29 cellular contexts compared by ENCODE assay signal in genomic region chr1:5796028-5796427, GRCh38.
DNase-seq lines count a peak whose midpoint lies in the region; ATAC-seq, FAIRE-seq and TF ChIP-seq lines count a peak whose summit lies in the region.
"Had no signal": no experiment of that assay in that cellular context is flagged by ENCODE, and none has a peak within 500 bp of the region (broad histone marks: within the 10 kb centered on the region; RNA-seq: fewer than 3 reads in every experiment).

No MANE protein-coding gene starts in this region.

- no peak overlapping the region for H3K14ac ChIP-seq in H1 (ENCODE audit: insufficient read length)

- no peak overlapping the region for H3K18ac ChIP-seq in H1 (ENCODE audit: extremely low read depth, low read length)

- H3K56ac ChIP-seq in H1 (replicated peaks; ENCODE audit: insufficient read length, low read depth, low read length), result no peak overlapping the region

- H3K79me1 ChIP-seq in H1 (ENCODE audit: low read depth, low read length), result no peaks in the 10 kb centered on the region

- H3K9ac ChIP-seq in H1 (replicated peaks in 1 of 4; ENCODE audit: extremely low read depth in 1 of 4, low read depth in 3 of 4, low read length in 3 of 4), result no peak overlapping the region

- H2BK20ac ChIP-seq in H1 (ENCODE audit: low read length), result no peak overlapping the region

- no peak overlapping the region for H4K91ac ChIP-seq in H1 (replicated peaks; ENCODE audit: insufficient read length, low read length)

- H3K4ac ChIP-seq in H1 (replicated peaks; ENCODE audit: insufficient read length, low read depth, low read length), result no peak overlapping the region

- 93% methylated on average over 2 of the region's 2 CpGs; no CpG with 5 or more reads in 1 of the 2 experiments for WGBS in H1 (ENCODE audit: extremely low coverage in 1 of 2, insufficient coverage in 1 of 2, insufficient read length in 1 of 2, insufficient replicate concordance in 2 of 2, low coverage in 1 of 2, low lambda C conversion rate in 2 of 2, missing lambda C conversion rate in 1 of 2), 2 experiments

- H3K79me2 ChIP-seq in H1 (ENCODE audit: control insufficient read depth in 1 of 2, insufficient read depth in 2 of 2, low read length in 2 of 2), result no peaks in the 10 kb centered on the region

- intact Hi-C loops in activated CD4-positive, alpha-beta memory T cell treated with anti-CD3 and anti-CD28 coated beads for 36 hours (cut with micrococcal nuclease), result no loop called here
- intact Hi-C loops in natural killer cell (cut with micrococcal nuclease), result no loop called here

- no peaks in the 10 kb centered on the region for H3K36me3 ChIP-seq in H1 (ENCODE audit: control insufficient read depth in 2 of 4, insufficient read depth in 4 of 4, low read length in 3 of 4)
- H3K36me3 ChIP-seq: HAP-1, SJCRH30 had no signal

- peaks cover 0 to 4% of the 10 kb centered on the region in 2 experiments for H4K20me1 ChIP-seq in H1 (replicated peaks in 1 of 2; ENCODE audit: control insufficient read depth in 1 of 2, insufficient read depth in 2 of 2, low read length in 2 of 2)

- H3K23me2 ChIP-seq in H1 (ENCODE audit: low read depth, low read length), result no peaks in the 10 kb centered on the region

- H4K8ac ChIP-seq in H1 (ENCODE audit: extremely low read depth, insufficient read depth, low read length), result no peak overlapping the region

- TF ChIP-seq POLR2A in H1 (IDR thresholded peaks at IDR 0.05; ENCODE audit: control extremely low read depth in 1 of 2, low read depth in 2 of 2, low read length in 2 of 2), result no peak

- no peak overlapping the region for H3K27ac Mint-ChIP-seq in activated CD4-positive, alpha-beta memory T cell treated with anti-CD3 and anti-CD28 coated beads for 36 hours
- H3K27ac Mint-ChIP-seq in activated CD4-positive, alpha-beta memory T cell treated with anti-CD3 and anti-CD28 coated beads, Interleukin-2, amount 10 ng/mL, durations not matched to agents 7 days and 5 days, result no peak overlapping the region
- no peak overlapping the region for H3K27ac Mint-ChIP-seq in natural killer cell treated with Interleukin-12 subunit alpha and Interleukin-12 subunit beta and Interleukin-15 and Interleukin-18, amount 100 ng/mL, for 72 hours
- H3K27ac Mint-ChIP-seq in natural killer cell, result no peak overlapping the region
- H3K27ac Mint-ChIP-seq: CD8-positive, alpha-beta T cell; GM23338; HFFc6 had no signal

- H3K23ac ChIP-seq in H1 (ENCODE audit: insufficient read length), result no peak overlapping the region

- H3K4me1 Mint-ChIP-seq in activated CD4-positive, alpha-beta memory T cell treated with anti-CD3 and anti-CD28 coated beads for 36 hours (ENCODE audit: low read depth), result no peaks in the 10 kb centered on the region
- no peaks in the 10 kb centered on the region for H3K4me1 Mint-ChIP-seq in activated CD4-positive, alpha-beta memory T cell treated with anti-CD3 and anti-CD28 coated beads, Interleukin-2, amount 10 ng/mL, durations not matched to agents 7 days and 5 days
- H3K4me1 Mint-ChIP-seq in natural killer cell treated with Interleukin-12 subunit alpha and Interleukin-12 subunit beta and Interleukin-15 and Interleukin-18, amount 100 ng/mL, for 72 hours (ENCODE audit: low read depth in 2 of 2), result no peaks in the 10 kb centered on the region
- no peaks in the 10 kb centered on the region for H3K4me1 Mint-ChIP-seq in natural killer cell

- peaks cover 3% of the 10 kb centered on the region for H3K27me3 Mint-ChIP-seq in activated CD4-positive, alpha-beta memory T cell treated with anti-CD3 and anti-CD28 coated beads for 36 hours
- no peaks in the 10 kb centered on the region for H3K27me3 Mint-ChIP-seq in activated CD4-positive, alpha-beta memory T cell treated with anti-CD3 and anti-CD28 coated beads, Interleukin-2, amount 10 ng/mL, durations not matched to agents 7 days and 5 days
- H3K27me3 Mint-ChIP-seq in natural killer cell treated with Interleukin-12 subunit alpha and Interleukin-12 subunit beta and Interleukin-15 and Interleukin-18, amount 100 ng/mL, for 72 hours, result peaks cover 0 to 2% of the 10 kb centered on the region in 2 donors
- H3K27me3 Mint-ChIP-seq in natural killer cell (ENCODE audit: low read depth in 2 of 2), result peaks cover 0 to 7% of the 10 kb centered on the region in 2 donors

- no peak overlapping the region for H3K4me3 Mint-ChIP-seq in activated CD4-positive, alpha-beta memory T cell treated with anti-CD3 and anti-CD28 coated beads for 36 hours
- no peak overlapping the region for H3K4me3 Mint-ChIP-seq in activated CD4-positive, alpha-beta memory T cell treated with anti-CD3 and anti-CD28 coated beads, Interleukin-2, amount 10 ng/mL, durations not matched to agents 7 days and 5 days
- no peak overlapping the region for H3K4me3 Mint-ChIP-seq in natural killer cell treated with Interleukin-12 subunit alpha and Interleukin-12 subunit beta and Interleukin-15 and Interleukin-18, amount 100 ng/mL, for 72 hours
- no peak overlapping the region for H3K4me3 Mint-ChIP-seq in natural killer cell
- H3K4me3 Mint-ChIP-seq: CD8-positive, alpha-beta T cell; GM23338; HFFc6 had no signal

- no peak overlapping the region for H4K5ac ChIP-seq in H1 (ENCODE audit: insufficient read length, low read depth, low read length)

- H3K4me2 ChIP-seq in H1 (ENCODE audit: insufficient read depth in 1 of 2, low read depth in 2 of 2, low read length in 2 of 2), result no peak overlapping the region
- H3K4me2 ChIP-seq: GM23338 had no signal

- TF ChIP-seq CTCF in natural killer cell (IDR thresholded peaks at IDR 0.05) (no peak), H1 (IDR thresholded peaks at IDR 0.05; ENCODE audit: control extremely low read depth in 1 of 3, insufficient read depth in 1 of 3, low read depth in 1 of 3, low read length in 3 of 3) (no peak)

- CTCF ChIA-PET in activated CD4-positive, alpha-beta memory T cell treated with anti-CD3 and anti-CD28 coated beads for 36 hours (lab: Charles Lee), result no interaction called here
- CTCF ChIA-PET in activated CD4-positive, alpha-beta memory T cell treated with anti-CD3 and anti-CD28 coated beads, Interleukin-2, amount 10 ng/mL, durations not matched to agents 7 days and 5 days (lab: Charles Lee), result no interaction called here
- CTCF ChIA-PET in H1 (lab: Charles Lee; ENCODE audit: partially characterized antibody), result interaction anchor here (1.5 kb wide), 1 partner anchor 164 kb away, joined by 3 read pairs; no protein-coding TSS in a partner anchor

- H3K4me3 ChIP-seq in H1 (ENCODE audit: extremely low read depth in 1 of 4, insufficient read depth in 2 of 4, low read depth in 3 of 4, low read length in 4 of 4), result no peak overlapping the region
- H3K4me3 ChIP-seq: GM23338, HAP-1, K562, SJCRH30 had no signal

- H3K36me3 Mint-ChIP-seq in activated CD4-positive, alpha-beta memory T cell treated with anti-CD3 and anti-CD28 coated beads for 36 hours, result no peaks in the 10 kb centered on the region
- H3K36me3 Mint-ChIP-seq in activated CD4-positive, alpha-beta memory T cell treated with anti-CD3 and anti-CD28 coated beads, Interleukin-2, amount 10 ng/mL, durations not matched to agents 7 days and 5 days (ENCODE audit: low read depth), result no peaks in the 10 kb centered on the region
- no peaks in the 10 kb centered on the region for H3K36me3 Mint-ChIP-seq in natural killer cell treated with Interleukin-12 subunit alpha and Interleukin-12 subunit beta and Interleukin-15 and Interleukin-18, amount 100 ng/mL, for 72 hours
- no peaks in the 10 kb centered on the region for H3K36me3 Mint-ChIP-seq in natural killer cell
- H3K36me3 Mint-ChIP-seq: CD8-positive, alpha-beta T cell had no signal

- H2BK15ac ChIP-seq in H1 (ENCODE audit: low read length), result 0 out of 2 replicates have a peak overlapping the region, but pooled peaks have one; percentile 61

- peak; percentile 8 to 32 for ATAC-seq in natural killer cell treated with Interleukin-12 subunit alpha and Interleukin-12 subunit beta and Interleukin-15 and Interleukin-18, amount 100 ng/mL, for 72 hours
- ATAC-seq in natural killer cell, result no peak
- ATAC-seq: CD8-positive, alpha-beta T cell; GM23338; K562; PC-3; Right ventricle myocardium inferior had no signal

- H3K4me1 ChIP-seq in H1 (replicated peaks in 1 of 4; ENCODE audit: control insufficient read depth in 3 of 4, insufficient read depth in 4 of 4, low read length in 3 of 4), result peaks cover 0 to 3% (median 1%) of the 10 kb centered on the region in 4 experiments; a peak in 5 of 7 replicates
- H3K4me1 ChIP-seq: Caco-2, HAP-1, SJCRH30 had no signal

- POLR2A ChIA-PET in activated CD4-positive, alpha-beta memory T cell treated with anti-CD3 and anti-CD28 coated beads for 36 hours (lab: Charles Lee), result no interaction called here
- POLR2A ChIA-PET in activated CD4-positive, alpha-beta memory T cell treated with anti-CD3 and anti-CD28 coated beads, Interleukin-2, amount 10 ng/mL, durations not matched to agents 7 days and 5 days (lab: Charles Lee), result no interaction called here
- POLR2A ChIA-PET in H1 (lab: Charles Lee; ENCODE audit: partially characterized antibody), result no interaction called here

- H3K27ac ChIP-seq in H1 (ENCODE audit: low read depth, low read length), result no peak overlapping the region
- H3K27ac ChIP-seq: C4-2B, SJCRH30 had no signal

- H2AFZ ChIP-seq in H1 (ENCODE audit: low read length), result no peak overlapping the region
- H2AFZ ChIP-seq: GM23338 had no signal

- H2BK120ac ChIP-seq in H1 (replicated peaks; ENCODE audit: low read depth, low read length), result no peak overlapping the region

- peak; percentile 10 for DNase-seq in activated CD4-positive, alpha-beta memory T cell treated with anti-CD3 and anti-CD28 coated beads for 36 hours
- no peak for DNase-seq in activated CD4-positive, alpha-beta memory T cell treated with anti-CD3 and anti-CD28 coated beads, Interleukin-2, amount 10 ng/mL, durations not matched to agents 7 days and 5 days
- DNase-seq in natural killer cell treated with Interleukin-12 subunit alpha and Interleukin-12 subunit beta and Interleukin-15 and Interleukin-18, amount 100 ng/mL, for 72 hours (ENCODE audit: low spot score), result no peak
- DNase-seq in natural killer cell (no peak), H1 (ENCODE audit: low read depth in 1 of 2, low spot score in 2 of 2) (no peak), NCI-H2029 treated with DMSO at 0.1 percent for 48 hours (lab: John Stamatoyannopoulos, UW) (no peak), AG20443 (ENCODE audit: low spot score) (no peak)
- DNase-seq: AML-193; Caco-2; CD8-positive, alpha-beta T cell; HFFc6; Kasumi-1; NCI-H1105; NCI-H1436 treated with DMSO at 0.1 percent for 48 hours; NCI-H187 treated with DMSO at 0.1 percent for 48 hours; NCI-H2107; NCI-H446; NCI-H524 treated with DMSO at 0.1 percent for 48 hours; NCI-H774; PC-3; SJCRH30 had no signal

- TF ChIP-seq EP300 in H1 (IDR thresholded peaks at IDR 0.05; ENCODE audit: borderline replicate concordance in 1 of 2, low read depth in 2 of 2, low read length in 2 of 2), result no peak

- no peak overlapping the region for H2BK5ac ChIP-seq in H1 (ENCODE audit: low read depth, low read length)

- TF ChIP-seq RAD21 in H1 (IDR thresholded peaks at IDR 0.05 in 1 of 2, conservative IDR thresholded peaks at IDR 0.05 in 1 of 2; ENCODE audit: low read depth in 2 of 2, low read length in 2 of 2), result no peak

- H2AK5ac ChIP-seq in H1 (ENCODE audit: low read depth, low read length), result peak overlapping the region; percentile 28; the same call in 1 of the 2 replicates

- no peak for FAIRE-seq in H1 (lab: Jason Lieb, UNC)
- FAIRE-seq: A204.1, G401.6, HTR-8/SVneo, K562 had no signal

- peaks cover 0 to under 1% of the 10 kb centered on the region in 2 experiments; a peak in 2 of 4 replicates for H3K9me3 ChIP-seq in H1 (ENCODE audit: insufficient read depth in 2 of 2, low read depth in 1 of 2, low read length in 1 of 2)
- H3K9me3 ChIP-seq: Caco-2, HAP-1 had no signal

- no peaks in the 10 kb centered on the region for H3K9me3 Mint-ChIP-seq in activated CD4-positive, alpha-beta memory T cell treated with anti-CD3 and anti-CD28 coated beads for 36 hours
- H3K9me3 Mint-ChIP-seq in activated CD4-positive, alpha-beta memory T cell treated with anti-CD3 and anti-CD28 coated beads, Interleukin-2, amount 10 ng/mL, durations not matched to agents 7 days and 5 days, result peaks cover 4% of the 10 kb centered on the region
- no peaks in the 10 kb centered on the region for H3K9me3 Mint-ChIP-seq in natural killer cell treated with Interleukin-12 subunit alpha and Interleukin-12 subunit beta and Interleukin-15 and Interleukin-18, amount 100 ng/mL, for 72 hours
- H3K9me3 Mint-ChIP-seq in natural killer cell, result no peaks in the 10 kb centered on the region
- H3K9me3 Mint-ChIP-seq: CD8-positive, alpha-beta T cell had no signal

- no peaks in the 10 kb centered on the region for H3K27me3 ChIP-seq in H1 (replicated peaks in 1 of 4; ENCODE audit: control insufficient read depth in 3 of 4, extremely low read depth in 1 of 4, insufficient read depth in 3 of 4, low read length in 3 of 4)

- no peak overlapping the region for H2BK12ac ChIP-seq in H1 (ENCODE audit: low read depth, low read length)

Comparison
In these comparisons a context has a peak if more than half of its experiments do, and no peak if none do; other contexts are left out.
1. ATAC-seq: peak in natural killer cell treated with Interleukin-12 subunit alpha and Interleukin-12 subunit beta and Interleukin-15 and Interleukin-18, amount 100 ng/mL, for 72 hours (2 of 2); none in natural killer cell (0 of 3).